In genomic region chr2:218876562-218877219, GRCh38 we compare ENCODE assay signal across 9 cellular contexts. TPM values are rescaled to one million over a fixed set of nuclear protein-coding genes. Genes with fewer than 3 reads are reported as not detected.
DNase-seq lines count a peak whose midpoint lies in the region; TF ChIP-seq lines count a peak whose summit lies in the region.
"Had no signal": no experiment of that assay in that cellular context is flagged by ENCODE, and none has a peak within 500 bp of the region (broad histone marks: within the 10 kb centered on the region; RNA-seq: fewer than 3 reads in every experiment).

No MANE protein-coding gene starts in this region.

- H3K36me3 Mint-ChIP-seq in Calu3 (ENCODE audit: insufficient read depth, unreplicated experiment): peaks cover 20% of the 10 kb centered on the region

- DNase-seq in Calu3: peak; percentile 82
- peak; percentile 70 for DNase-seq in Jurkat, Clone E6-1 (ENCODE audit: low read depth, low spot score)
- peak; percentile 61 to 90 (median 65) for DNase-seq in Peyer's patch
- peak; percentile 53 for DNase-seq in activated T-helper 1 cell treated with Interleukin-2 at 50 U/mL for 16 hours (ENCODE audit: low read depth)
- DNase-seq in fibroblast of pulmonary artery (ENCODE audit: low read depth): peak; percentile 76
- DNase-seq in vagina (ENCODE audit: extremely low spot score in 2 of 2): no peak
- DNase-seq in mesenteric fat pad (ENCODE audit: low spot score): no peak

- no peak overlapping the region for H3K4me3 ChIP-seq in Jurkat, Clone E6-1 (ENCODE audit: low read length)
- no peak overlapping the region for H3K4me3 ChIP-seq in Peyer's patch
- no peak overlapping the region for H3K4me3 ChIP-seq in fibroblast of pulmonary artery (replicated peaks; ENCODE audit: low read depth, low read length)
- no peak overlapping the region for H3K4me3 ChIP-seq in neutrophil (ENCODE audit: low read depth in 1 of 2, low read length in 1 of 2)
- no peak overlapping the region for H3K4me3 ChIP-seq in vagina

- H3K27me3 ChIP-seq in Peyer's patch (peaks cover 0 to 48% of the 10 kb centered on the region in 2 donors), neutrophil (peaks cover 100% of the 10 kb centered on the region), vagina (peaks cover 16% of the 10 kb centered on the region)

- no peak overlapping the region for H3K27ac Mint-ChIP-seq in Calu3 (ENCODE audit: unreplicated experiment)

- intact Hi-C loops in Calu3 (cut with micrococcal nuclease; ENCODE audit: unreplicated experiment): loop anchor here (1.0 to 10.0 kb wide), 3 partner anchors 22 to 278 kb away; no protein-coding TSS in a partner anchor
- intact Hi-C loops in vagina (cut with DNase I): no loop called here

- TF ChIP-seq CTCF in Calu3 (IDR thresholded peaks at IDR 0.05; ENCODE audit: unreplicated experiment): peak; percentile 95
- peak; percentile 89 to 95 (median 93) for TF ChIP-seq CTCF in Peyer's patch (IDR thresholded peaks at IDR 0.05)
- peak; percentile 99 for TF ChIP-seq CTCF in fibroblast of pulmonary artery (IDR thresholded peaks at IDR 0.05; ENCODE audit: low read length, missing control alignments)
- peak; percentile 78 for TF ChIP-seq CTCF in neutrophil (IDR thresholded peaks at IDR 0.05)
- TF ChIP-seq CTCF in vagina (IDR thresholded peaks at IDR 0.05): peak; percentile 77 to 92 (median 85)

- CTCF ChIA-PET in Calu3 (lab: Charles Lee): interaction anchor here (0.6 to 4.5 kb wide), 9 partner anchors 9 to 193 kb away, joined by 3 to 70 read pairs (median 9); no protein-coding TSS in a partner anchor

- peaks cover 0 to 28% (median 16%) of the 10 kb centered on the region in 4 donors for H3K4me1 ChIP-seq in Peyer's patch
- peaks cover 0 to 3% of the 10 kb centered on the region in 2 experiments for H3K4me1 ChIP-seq in neutrophil (ENCODE audit: control insufficient read depth in 1 of 2, insufficient read depth in 1 of 2, low read depth in 1 of 2, low read length in 1 of 2)
- peaks cover 16% of the 10 kb centered on the region for H3K4me1 ChIP-seq in vagina

- H3K9me3 Mint-ChIP-seq in Calu3 (ENCODE audit: low read depth, unreplicated experiment): no peaks in the 10 kb centered on the region

- H3K36me3 ChIP-seq in Peyer's patch: no peaks in the 10 kb centered on the region
- no peaks in the 10 kb centered on the region for H3K36me3 ChIP-seq in neutrophil
- no peaks in the 10 kb centered on the region for H3K36me3 ChIP-seq in vagina

- no peak overlapping the region for H3K4me3 Mint-ChIP-seq in Calu3 (ENCODE audit: low read depth, unreplicated experiment)

- peaks cover 65% of the 10 kb centered on the region for H3K27me3 Mint-ChIP-seq in Calu3 (ENCODE audit: unreplicated experiment)

- peaks cover 15% of the 10 kb centered on the region for H3K4me1 Mint-ChIP-seq in Calu3 (ENCODE audit: low read depth, unreplicated experiment)

- TF ChIP-seq POLR2A in Peyer's patch (IDR thresholded peaks at IDR 0.05): no peak
- TF ChIP-seq POLR2A in vagina (IDR thresholded peaks at IDR 0.05): no peak

- BruUV-seq in Calu3 (replicated peaks; lab: Mats Ljungman, UMichigan): no TSS peak

- H3K9me3 ChIP-seq in Peyer's patch: no peaks in the 10 kb centered on the region
- no peaks in the 10 kb centered on the region for H3K9me3 ChIP-seq in neutrophil
- no peaks in the 10 kb centered on the region for H3K9me3 ChIP-seq in vagina

- H3K27ac ChIP-seq in Peyer's patch: no peak overlapping the region
- H3K27ac ChIP-seq in neutrophil: no peak overlapping the region
- H3K27ac ChIP-seq in vagina: no peak overlapping the region

RNA-seq across cellular contexts. Expression of gene WNT10A, which starts 4.0 kb away (rescaled TPM):
- 2.4 and 3.4 TPM in 2 replicates for total RNA-seq in Calu3 (2022)
- 0.92 TPM for polyA plus RNA-seq in Jurkat, Clone E6-1 (2012; ENCODE audit: insufficient read depth, insufficient read length)
- 1 to 10 TPM in 1 of 4 donors, under 1 TPM in 1, not detected in 2; 0.27 to 2.5 TPM for total RNA-seq in Peyer's patch
- 2.5 TPM for total RNA-seq in vagina
- not detected for total RNA-seq in mesenteric fat pad

RNA-seq across cellular contexts. Expression of gene WNT6, which starts 17.1 kb away (rescaled TPM):
- total RNA-seq in Calu3 (2022) (not detected in 2 replicates), Peyer's patch (not detected), vagina (2.0 TPM), mesenteric fat pad (0.90 TPM)
- not detected for polyA plus RNA-seq in Jurkat, Clone E6-1 (2012; ENCODE audit: insufficient read depth, insufficient read length)
- total RNA-seq: T-helper 2 cell treated with Interferon-gamma antibody and Interleukin-4, amounts not matched to agents 100 ng/mL and 5 ng/mL, for 36 hours had no signal

RNA-seq across cellular contexts. Expression of gene PRKAG3, which starts 45.1 kb away (rescaled TPM):
- total RNA-seq in Calu3 (2022): not detected in 2 replicates
- polyA plus RNA-seq in Jurkat, Clone E6-1 (2012; ENCODE audit: insufficient read depth, insufficient read length): not detected
- not detected for total RNA-seq in Peyer's patch
- total RNA-seq in vagina: not detected
- total RNA-seq in mesenteric fat pad: not detected
- total RNA-seq: T-helper 2 cell treated with Interferon-gamma antibody and Interleukin-4, amounts not matched to agents 100 ng/mL and 5 ng/mL, for 36 hours had no signal

Comparison
In these comparisons a context has a peak if more than half of its experiments do, and no peak if none do; other contexts are left out.
1. DNase-seq: peak in Calu3 (single experiment), Jurkat, Clone E6-1 (single experiment), Peyer's patch (3 of 3), activated T-helper 1 cell treated with Interleukin-2 at 50 U/mL for 16 hours (single experiment) and fibroblast of pulmonary artery (single experiment); none in vagina (0 of 2) and mesenteric fat pad (single experiment).
2. Peak in every context shown above with its lines, with median percentiles within 50 percentile points of each other: CTCF ChIP-seq.